In the genomic region with DNA sequence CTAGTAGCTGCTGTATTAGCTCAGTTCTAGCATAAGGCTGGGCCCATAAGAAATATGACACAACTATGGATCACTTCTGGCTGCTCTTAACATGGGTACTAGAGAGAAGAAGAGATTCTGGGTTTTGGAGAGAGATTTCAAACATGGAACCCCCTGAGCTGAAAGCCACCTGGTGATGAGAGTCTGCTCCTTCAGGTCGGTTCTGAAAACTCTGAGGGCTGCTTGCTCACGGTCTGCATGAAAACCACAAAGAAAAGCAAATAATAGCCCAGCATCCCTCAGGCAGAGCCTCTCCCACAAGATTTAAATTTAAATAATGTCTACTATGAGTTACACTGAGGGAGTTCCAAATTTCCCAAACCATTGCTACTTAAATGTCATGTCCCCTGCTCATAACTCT, we compare ENCODE assay signal across 32 cellular contexts.
"Had no signal": no experiment of that assay in that cellular context is flagged by ENCODE, and none has a peak within 500 bp of the region (broad histone marks: within the 10 kb centered on the region; RNA-seq: fewer than 3 reads in every experiment).

No MANE protein-coding gene starts in this region.

- H3K36me3 ChIP-seq: ascending aorta, colonic mucosa, Peyer's patch, SJCRH30 had no signal

- H3K4me2 ChIP-seq: SK-N-SH had no signal

- H3K9me3 Mint-ChIP-seq: activated naive CD4-positive, alpha-beta T cell treated with anti-CD3 and anti-CD28 coated beads, Interleukin-2, amount 50 U/mL, for 72 hours; activated naive CD8-positive, alpha-beta T cell treated with anti-CD3 and anti-CD28 coated beads, Interleukin-2, amount 50 U/mL, for 24 hours; activated T-cell treated with anti-CD3 and anti-CD28 coated beads, Interleukin-2, amount 50 U/mL, for 24 hours; activated T-helper 1 cell treated with anti-CD3 and anti-CD28 coated beads, Interleukin-12 subunit alpha, Interleukin-12 subunit beta, Interleukin-2, Interleukin-4 antibody, amounts not matched to agents 30 ng/mL and 10 ng/mL and 1 ng/mL, durations not matched to agents 14 hours and 24 hours and 36 hours had no signal

- H3K4me3 Mint-ChIP-seq: activated CD4-positive, alpha-beta memory T cell treated with anti-CD3 and anti-CD28 coated beads, Interleukin-2, amount 10 ng/mL, durations not matched to agents 7 days and 5 days; activated naive CD8-positive, alpha-beta T cell treated with anti-CD3 and anti-CD28 coated beads, Interleukin-2, amount 50 U/mL, for 24 hours; activated T-cell treated with anti-CD3 and anti-CD28 coated beads, Interleukin-2, amount 50 U/mL, for 24 hours; activated T-helper 1 cell treated with anti-CD3 and anti-CD28 coated beads, Interleukin-12 subunit alpha, Interleukin-12 subunit beta, Interleukin-2, Interleukin-4 antibody, amounts not matched to agents 30 ng/mL and 10 ng/mL and 1 ng/mL, durations not matched to agents 14 hours and 24 hours and 36 hours had no signal

- H3K4me3 ChIP-seq: ascending aorta, colonic mucosa, Peyer's patch, SJCRH30 had no signal

- H3K9ac ChIP-seq: SK-N-SH had no signal

- H3K27me3 ChIP-seq: ascending aorta, colonic mucosa, Peyer's patch had no signal

- H3K9me2 ChIP-seq: SK-N-SH had no signal

- DNase-seq: activated CD4-positive, alpha-beta memory T cell treated with anti-CD3 and anti-CD28 coated beads, Interleukin-2, amount 10 ng/mL, durations not matched to agents 7 days and 5 days; activated CD4-positive, alpha-beta T cell treated with anti-CD3 and anti-CD28 coated beads, Interleukin-2, amount 50 U/mL, for 1 hour; activated CD4-positive, CD25-positive, alpha-beta regulatory T cell; activated CD8-positive, alpha-beta memory T cell treated with anti-CD3 and anti-CD28 coated beads, Interleukin-2, amount 50 U/mL, for 48 hours; activated effector memory CD4-positive, alpha-beta T cell treated with Interleukin-2 at 50 U/mL for 16 hours; activated naive CD4-positive, alpha-beta T cell; activated naive CD8-positive, alpha-beta T cell treated with anti-CD3 and anti-CD28 coated beads, Interleukin-2, amount 50 U/mL, for 24 hours; activated T-cell treated with anti-CD3 and anti-CD28 coated beads, Interleukin-2, amount 50 U/mL, for 24 hours; amniotic stem cell; cerebellar nuclear complex; colonic mucosa; dermis blood vessel endothelial cell; MV-4-11; NCI-H1092 treated with DMSO at 0.1 percent for 48 hours; NCI-H1417 treated with DMSO at 0.1 percent for 48 hours; NCI-H1694; NCI-H2081; NCI-H446 treated with DMSO at 0.1 percent for 48 hours; NCI-H524 treated with DMSO at 0.1 percent for 48 hours; NCI-H82; NK-92 treated with Interleukin-12 subunit alpha and Interleukin-12 subunit beta, amount 100 ng/mL, for 24 hours; OCI-M1; Peyer's patch; Right ventricle myocardium superior; SJCRH30; SK-N-SH; T-helper 1 cell had no signal

- H3K27ac Mint-ChIP-seq: activated CD4-positive, alpha-beta memory T cell treated with anti-CD3 and anti-CD28 coated beads, Interleukin-2, amount 10 ng/mL, durations not matched to agents 7 days and 5 days; activated naive CD4-positive, alpha-beta T cell treated with anti-CD3 and anti-CD28 coated beads, Interleukin-2, amount 50 U/mL, for 72 hours; activated naive CD8-positive, alpha-beta T cell treated with anti-CD3 and anti-CD28 coated beads, Interleukin-2, amount 50 U/mL, for 24 hours; activated T-cell treated with anti-CD3 and anti-CD28 coated beads, Interleukin-2, amount 50 U/mL, for 24 hours; activated T-helper 1 cell treated with anti-CD3 and anti-CD28 coated beads, Interleukin-12 subunit alpha, Interleukin-12 subunit beta, Interleukin-2, Interleukin-4 antibody, amounts not matched to agents 30 ng/mL and 10 ng/mL and 1 ng/mL, durations not matched to agents 14 hours and 24 hours and 36 hours had no signal

- H3K9me3 ChIP-seq: ascending aorta, colonic mucosa, Peyer's patch, SJCRH30, SK-N-SH had no signal

- ATAC-seq: activated naive CD4-positive, alpha-beta T cell treated with anti-CD3 and anti-CD28 coated beads, Interleukin-2, amount 50 U/mL, for 72 hours; activated naive CD8-positive, alpha-beta T cell treated with anti-CD3 and anti-CD28 coated beads, Interleukin-2, amount 50 U/mL, for 24 hours had no signal

- H3K27me3 Mint-ChIP-seq: activated CD4-positive, alpha-beta memory T cell treated with anti-CD3 and anti-CD28 coated beads, Interleukin-2, amount 10 ng/mL, durations not matched to agents 7 days and 5 days; activated naive CD8-positive, alpha-beta T cell treated with anti-CD3 and anti-CD28 coated beads, Interleukin-2, amount 50 U/mL, for 24 hours had no signal

- H3K4me1 Mint-ChIP-seq: activated CD4-positive, alpha-beta memory T cell treated with anti-CD3 and anti-CD28 coated beads, Interleukin-2, amount 10 ng/mL, durations not matched to agents 7 days and 5 days; activated naive CD8-positive, alpha-beta T cell treated with anti-CD3 and anti-CD28 coated beads, Interleukin-2, amount 50 U/mL, for 24 hours had no signal

- H3K36me3 Mint-ChIP-seq: activated naive CD4-positive, alpha-beta T cell treated with anti-CD3 and anti-CD28 coated beads, Interleukin-2, amount 50 U/mL, for 72 hours had no signal

- H3K4me1 ChIP-seq: ascending aorta, colonic mucosa, Peyer's patch, SJCRH30 had no signal

- H3K27ac ChIP-seq: ascending aorta, colonic mucosa, Peyer's patch, RWPE1, SJCRH30, VCaP had no signal
